ENCODE assay signal across 8 cellular contexts in the genomic region with DNA sequence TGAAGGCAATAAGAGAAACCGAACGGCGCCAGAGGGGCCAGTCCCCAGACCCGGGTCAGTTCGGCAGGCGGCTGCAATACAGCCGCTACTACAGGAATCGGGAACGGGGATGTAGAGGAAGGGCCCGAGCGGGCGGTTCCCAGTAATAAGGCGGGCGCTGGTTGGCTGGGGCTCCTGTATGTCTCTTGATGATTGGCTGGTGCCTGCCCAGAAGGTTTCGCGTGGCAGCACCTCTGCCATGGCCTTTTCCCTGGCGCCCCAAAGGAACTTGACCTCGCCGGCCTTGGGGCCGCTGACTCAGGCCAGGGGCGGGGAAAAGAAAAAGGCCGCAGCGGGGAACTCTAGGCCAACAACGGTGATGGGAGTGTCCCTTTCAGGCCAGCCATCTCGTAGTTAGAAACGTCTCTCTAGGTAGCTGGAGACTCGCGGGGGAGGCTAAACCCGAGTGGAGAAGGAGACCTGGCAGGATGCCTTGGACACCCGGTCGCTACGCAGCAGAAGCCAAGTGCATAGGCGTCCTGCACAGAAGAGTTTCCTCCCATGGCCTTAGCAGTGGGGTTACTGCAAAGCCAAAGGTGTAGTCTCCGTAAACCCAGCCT. TPM values are rescaled to one million over a fixed set of nuclear protein-coding genes. Genes with fewer than 3 reads are reported as not detected.
DNase-seq lines count a peak whose midpoint lies in the region; ATAC-seq and TF ChIP-seq lines count a peak whose summit lies in the region.

A gene with protein sequence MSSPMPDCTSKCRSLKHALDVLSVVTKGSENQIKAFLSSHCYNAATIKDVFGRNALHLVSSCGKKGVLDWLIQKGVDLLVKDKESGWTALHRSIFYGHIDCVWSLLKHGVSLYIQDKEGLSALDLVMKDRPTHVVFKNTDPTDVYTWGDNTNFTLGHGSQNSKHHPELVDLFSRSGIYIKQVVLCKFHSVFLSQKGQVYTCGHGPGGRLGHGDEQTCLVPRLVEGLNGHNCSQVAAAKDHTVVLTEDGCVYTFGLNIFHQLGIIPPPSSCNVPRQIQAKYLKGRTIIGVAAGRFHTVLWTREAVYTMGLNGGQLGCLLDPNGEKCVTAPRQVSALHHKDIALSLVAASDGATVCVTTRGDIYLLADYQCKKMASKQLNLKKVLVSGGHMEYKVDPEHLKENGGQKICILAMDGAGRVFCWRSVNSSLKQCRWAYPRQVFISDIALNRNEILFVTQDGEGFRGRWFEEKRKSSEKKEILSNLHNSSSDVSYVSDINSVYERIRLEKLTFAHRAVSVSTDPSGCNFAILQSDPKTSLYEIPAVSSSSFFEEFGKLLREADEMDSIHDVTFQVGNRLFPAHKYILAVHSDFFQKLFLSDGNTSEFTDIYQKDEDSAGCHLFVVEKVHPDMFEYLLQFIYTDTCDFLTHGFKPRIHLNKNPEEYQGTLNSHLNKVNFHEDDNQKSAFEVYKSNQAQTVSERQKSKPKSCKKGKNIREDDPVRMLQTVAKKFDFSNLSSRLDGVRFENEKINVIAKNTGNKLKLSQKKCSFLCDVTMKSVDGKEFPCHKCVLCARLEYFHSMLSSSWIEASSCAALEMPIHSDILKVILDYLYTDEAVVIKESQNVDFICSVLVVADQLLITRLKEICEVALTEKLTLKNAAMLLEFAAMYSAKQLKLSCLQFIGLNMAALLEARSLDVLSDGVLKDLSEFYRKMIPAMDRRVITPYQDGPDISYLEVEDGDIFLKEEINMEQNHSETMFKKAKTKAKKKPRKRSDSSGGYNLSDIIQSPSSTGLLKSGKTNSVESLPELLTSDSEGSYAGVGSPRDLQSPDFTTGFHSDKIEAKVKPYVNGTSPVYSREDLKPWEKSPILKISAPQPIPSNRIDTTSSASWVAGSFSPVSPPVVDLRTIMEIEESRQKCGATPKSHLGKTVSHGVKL (N-terminal part only) (minus strand): TSS at position 111 of the 599 bp plus-strand sequence. CDS start 7,258 bp downstream, outside the sequence.

- H3K4me3 ChIP-seq in WERI-Rb-1 (ENCODE audit: low read depth, low read length) (peak within 1 kb of the TSS; percentile 90), mammary epithelial cell (replicated peaks in 1 of 3; ENCODE audit: insufficient read depth in 1 of 3, low read depth in 2 of 3, low read length in 3 of 3) (peak within 1 kb of the TSS; percentile 69 to 89 (median 87)), spleen (peak within 1 kb of the TSS; percentile 66 to 92 (median 86))

- H3K4me1 ChIP-seq in mammary epithelial cell (ENCODE audit: insufficient read depth, low read length): peaks cover 18% of the 10 kb centered on the region
- peaks cover 10 to 53% (median 42%) of the 10 kb centered on the region in 6 donors for H3K4me1 ChIP-seq in spleen

- H3K4me1 Mint-ChIP-seq in immature natural killer cell: peaks cover 41 to 49% of the 10 kb centered on the region in 2 donors

- H3K27ac Mint-ChIP-seq in immature natural killer cell: peak within 1 kb of the TSS; percentile 92 to 97 (median 96)

- BruUV-seq in mammary epithelial cell (replicated peaks; lab: Mats Ljungman, UMichigan): no TSS peak

- DNase-seq in ACHN (peak; percentile 95), NCI-H2227 (lab: John Stamatoyannopoulos, UW; ENCODE audit: unreplicated experiment) (peak; percentile 81), WERI-Rb-1 (peak; percentile 93), mammary epithelial cell (peak; percentile 88), immature natural killer cell (peak; percentile 91 to 93 (median 93)), spleen (peak; percentile 95)

- H3K79me2 ChIP-seq in mammary epithelial cell (ENCODE audit: insufficient read depth, low read length): peaks cover 51% of the 10 kb centered on the region

- H3K27me3 ChIP-seq in WERI-Rb-1 (ENCODE audit: insufficient read depth, low read depth, severe bottlenecking) (no peaks in the 10 kb centered on the region), mammary epithelial cell (ENCODE audit: insufficient read depth, low read length) (no peaks in the 10 kb centered on the region), spleen (replicated peaks in 1 of 7) (no peaks in the 10 kb centered on the region)

- in situ Hi-C loops in ACHN (cut with HindIII; ENCODE audit: low pct_ligation_motif_present, low pct_unique_long_range_greater_than_20kb, low sequenced_read_pairs) (loop anchor here (25.0 kb wide), 1 partner anchor 815 kb away; the partner anchor contains the start of genes DOP1A and UBE3D), mammary epithelial cell (cut with MboI; ENCODE audit: low sequenced_read_pairs in 2 of 2) (no loop called here)

- peaks cover 0 to 4% (median 0%) of the 10 kb centered on the region in 6 donors for H3K9me3 Mint-ChIP-seq in immature natural killer cell

- dilution Hi-C loops in mammary epithelial cell (cut with HindIII; ENCODE audit: low sequenced_read_pairs): no loop called here

- H3K27ac ChIP-seq in WERI-Rb-1 (peak within 1 kb of the TSS; percentile 89), mammary epithelial cell (ENCODE audit: insufficient read depth, low read depth, low read length) (peak within 1 kb of the TSS; percentile 86), spleen (peak within 1 kb of the TSS; percentile 81 to 95 (median 92))

- no peaks in the 10 kb centered on the region for H3K36me3 Mint-ChIP-seq in immature natural killer cell

- peak; percentile 82 for ATAC-seq in GM18873 (IDR thresholded peaks at IDR 0.05; ENCODE audit: low FRiP score, unreplicated experiment)
- ATAC-seq in HG03139 (IDR thresholded peaks at IDR 0.05; ENCODE audit: unreplicated experiment): peak; percentile 88

- WGBS in mammary epithelial cell (ENCODE audit: low coverage, missing lambda C conversion rate): 5% methylated on average over 22 of the region's 34 CpGs
- WGBS in spleen, 5 donors: 1 to 2% (median 2%) methylated on average over 32 to 34 of the region's 34 CpGs

- TF ChIP-seq POLR2A in spleen (IDR thresholded peaks at IDR 0.05): no peak

- H3K27me3 Mint-ChIP-seq in immature natural killer cell (ENCODE audit: low read depth in 3 of 3): peaks cover 6 to 11% (median 9%) of the 10 kb centered on the region in 3 donors

- peak within 1 kb of the TSS; percentile 100 for H2AFZ ChIP-seq in mammary epithelial cell (ENCODE audit: low read depth, low read length)

- no peaks in the 10 kb centered on the region for H3K9me3 ChIP-seq in WERI-Rb-1 (ENCODE audit: severe bottlenecking)
- H3K9me3 ChIP-seq in mammary epithelial cell (replicated peaks; ENCODE audit: insufficient read depth, low read length): no peaks in the 10 kb centered on the region
- no peaks in the 10 kb centered on the region for H3K9me3 ChIP-seq in spleen

- H3K4me2 ChIP-seq in mammary epithelial cell (ENCODE audit: insufficient read depth, low read depth, low read length): peak within 1 kb of the TSS; percentile 93

- H3K4me3 Mint-ChIP-seq in immature natural killer cell: peak within 1 kb of the TSS; percentile 97 to 99 (median 97)

- H4K20me1 ChIP-seq in mammary epithelial cell (ENCODE audit: insufficient read depth, low read length): no peaks in the 10 kb centered on the region

- TF ChIP-seq CTCF in WERI-Rb-1 (IDR thresholded peaks at IDR 0.05; ENCODE audit: low read depth, low read length) (no peak), mammary epithelial cell (conservative IDR thresholded peaks at IDR 0.05 in 1 of 2, IDR thresholded peaks at IDR 0.05 in 1 of 2; ENCODE audit: extremely low read depth in 1 of 2, insufficient read depth in 1 of 2, low read depth in 1 of 2, low read length in 2 of 2) (no peak), spleen (IDR thresholded peaks at IDR 0.05 in 8 of 11, conservative IDR thresholded peaks at IDR 0.05 in 3 of 11) (peak in 3 of 11 experiments; percentile 8 to 19 (median 17))

- CTCF ChIA-PET in mammary epithelial cell (lab: Charles Lee; ENCODE audit: low non-redundant PET): no interaction called here

- peak within 1 kb of the TSS; percentile 86 for H3K9ac ChIP-seq in mammary epithelial cell (ENCODE audit: insufficient read depth, low read length)

- H3K36me3 ChIP-seq in WERI-Rb-1 (no peaks in the 10 kb centered on the region; the same call in 1 of the 2 replicates), mammary epithelial cell (ENCODE audit: insufficient read depth, low read length) (no peaks in the 10 kb centered on the region), spleen (no peaks in the 10 kb centered on the region)

- intact Hi-C loops in mammary epithelial cell (cut with micrococcal nuclease): loop anchor here (10.0 kb wide), 2 partner anchors 967 to 1267 kb away; partner anchors contain the start of gene PRSS35
- intact Hi-C loops in spleen (cut with DNase I; ENCODE audit: low total_unique reads): no loop called here

RNA-seq across cellular contexts. Expression of the gene that starts here (rescaled TPM):
- total RNA-seq in mammary epithelial cell: 10 to 100 TPM; 39.1 to 49.2 TPM
- polyA plus RNA-seq in mammary epithelial cell: 12.4 TPM
- 44.9 TPM for polyA minus RNA-seq in mammary epithelial cell
- polyA plus RNA-seq in immature natural killer cell: 10 to 100 TPM; 12.7 to 24.4 (median 21.6) TPM
- 10 to 100 TPM; 23.6 to 36.6 (median 31.6) TPM for total RNA-seq in spleen
- 10 to 100 TPM; 14.6 to 16.2 (median 15.7) TPM for polyA plus RNA-seq in spleen

Comparison
In these comparisons a context has a peak if more than half of its experiments do, and no peak if none do; other contexts are left out.
1. Peak in every context shown above with its lines: DNase-seq, ATAC-seq, H3K4me3 ChIP-seq and H3K27ac ChIP-seq.